Comparison of ENCODE assay signal across 8 cellular contexts in the genomic region with DNA sequence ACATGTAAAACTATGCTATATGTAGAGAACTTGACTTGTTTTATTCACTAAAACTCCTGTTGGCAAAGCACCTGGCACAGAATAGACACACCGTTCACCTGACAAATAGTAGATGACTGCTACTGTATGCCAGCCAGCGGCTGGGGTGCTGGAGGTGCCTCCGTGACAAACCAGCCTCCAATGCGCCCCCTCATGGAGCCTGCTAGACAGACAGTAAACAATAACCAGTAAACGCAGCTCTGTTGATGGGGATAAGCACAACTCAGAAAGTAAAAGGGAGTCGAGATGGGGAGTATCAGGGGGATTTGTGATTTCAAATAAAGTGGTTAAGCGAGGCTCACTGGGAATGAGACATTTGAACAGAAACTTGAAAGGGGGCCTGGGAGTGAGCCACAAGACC.
DNase-seq lines count a peak whose midpoint lies in the region; ATAC-seq, FAIRE-seq and TF ChIP-seq lines count a peak whose summit lies in the region.

No MANE protein-coding gene starts in this region.

- TF ChIP-seq POLR2A in H1 (IDR thresholded peaks at IDR 0.05; ENCODE audit: control extremely low read depth in 1 of 2, low read depth in 2 of 2, low read length in 2 of 2), result no peak

- no peak overlapping the region for H2AFZ ChIP-seq in H1 (ENCODE audit: low read length)

- no peak overlapping the region; the same call in 1 of the 2 replicates for H4K8ac ChIP-seq in H1 (ENCODE audit: extremely low read depth, insufficient read depth, low read length)

- H2AK5ac ChIP-seq in H1 (ENCODE audit: low read depth, low read length), result no peak overlapping the region

- no peak overlapping the region for H3K4me2 ChIP-seq in H1 (ENCODE audit: insufficient read depth in 1 of 2, low read depth in 2 of 2, low read length in 2 of 2)

- CTCF ChIA-PET in H1 (lab: Charles Lee; ENCODE audit: partially characterized antibody), result interaction anchor here (0.5 to 2.0 kb wide), 9 partner anchors 9 to 152 kb away, joined by 3 to 8 read pairs (median 3); no protein-coding TSS in a partner anchor

- 44% methylated on average over 7 of the region's 7 CpGs; no CpG with 5 or more reads in 1 of the 2 experiments for WGBS in H1 (ENCODE audit: extremely low coverage in 1 of 2, insufficient coverage in 1 of 2, insufficient read length in 1 of 2, insufficient replicate concordance in 2 of 2, low coverage in 1 of 2, low lambda C conversion rate in 2 of 2, missing lambda C conversion rate in 1 of 2), 2 experiments

- no peak overlapping the region for H2BK20ac ChIP-seq in H1 (ENCODE audit: low read length)

- no peaks in the 10 kb centered on the region; the same call in 1 of the 2 replicates for H3K23me2 ChIP-seq in H1 (ENCODE audit: low read depth, low read length)

- H2BK120ac ChIP-seq in H1 (replicated peaks; ENCODE audit: low read depth, low read length), result no peak overlapping the region

- no peaks in the 10 kb centered on the region for H3K9me3 Mint-ChIP-seq in activated T-cell treated with anti-CD3 and anti-CD28 coated beads, Interleukin-2, amount 50 U/mL, for 24 hours
- H3K9me3 Mint-ChIP-seq in activated T-cell treated with anti-CD3 and anti-CD28 coated beads, Interleukin-2, amount 50 U/mL, for 4 hours, result no peaks in the 10 kb centered on the region

- H3K4me3 Mint-ChIP-seq in activated T-cell treated with anti-CD3 and anti-CD28 coated beads, Interleukin-2, amount 50 U/mL, for 24 hours, result no peak overlapping the region
- H3K4me3 Mint-ChIP-seq in activated T-cell treated with anti-CD3 and anti-CD28 coated beads, Interleukin-2, amount 50 U/mL, for 4 hours, result no peak overlapping the region

- H3K36me3 Mint-ChIP-seq in activated T-cell treated with anti-CD3 and anti-CD28 coated beads, Interleukin-2, amount 50 U/mL, for 24 hours (ENCODE audit: low read depth), result peaks cover 9% of the 10 kb centered on the region
- peaks cover 4% of the 10 kb centered on the region for H3K36me3 Mint-ChIP-seq in activated T-cell treated with anti-CD3 and anti-CD28 coated beads, Interleukin-2, amount 50 U/mL, for 4 hours (ENCODE audit: insufficient read depth)

- no peak overlapping the region for H3K4ac ChIP-seq in H1 (replicated peaks; ENCODE audit: insufficient read length, low read depth, low read length)

- no peak overlapping the region for H3K56ac ChIP-seq in H1 (replicated peaks; ENCODE audit: insufficient read length, low read depth, low read length)

- POLR2A ChIA-PET in H1 (lab: Charles Lee; ENCODE audit: partially characterized antibody), result no interaction called here

- H3K9ac ChIP-seq in H1 (replicated peaks in 1 of 4; ENCODE audit: extremely low read depth in 1 of 4, low read depth in 3 of 4, low read length in 3 of 4), result no peak overlapping the region

- TF ChIP-seq RAD21 in H1 (IDR thresholded peaks at IDR 0.05 in 1 of 2, conservative IDR thresholded peaks at IDR 0.05 in 1 of 2; ENCODE audit: low read depth in 2 of 2, low read length in 2 of 2), result peak; percentile 61 to 68

- H3K36me3 ChIP-seq in H1 (ENCODE audit: control insufficient read depth in 2 of 4, insufficient read depth in 4 of 4, low read length in 3 of 4), result no peaks in the 10 kb centered on the region

- peaks cover 0 to 2% of the 10 kb centered on the region in 2 experiments for H4K20me1 ChIP-seq in H1 (replicated peaks in 1 of 2; ENCODE audit: control insufficient read depth in 1 of 2, insufficient read depth in 2 of 2, low read length in 2 of 2)

- H3K4me1 Mint-ChIP-seq in activated T-cell treated with anti-CD3 and anti-CD28 coated beads, Interleukin-2, amount 50 U/mL, for 24 hours (ENCODE audit: low read depth), result peaks cover 25% of the 10 kb centered on the region
- H3K4me1 Mint-ChIP-seq in activated T-cell treated with anti-CD3 and anti-CD28 coated beads, Interleukin-2, amount 50 U/mL, for 4 hours (ENCODE audit: low read depth), result peaks cover 19% of the 10 kb centered on the region

- no peak overlapping the region for H4K91ac ChIP-seq in H1 (replicated peaks; ENCODE audit: insufficient read length, low read length)

- no peak overlapping the region for H4K5ac ChIP-seq in H1 (ENCODE audit: insufficient read length, low read depth, low read length)

- no peaks in the 10 kb centered on the region for H3K9me3 ChIP-seq in H1 (ENCODE audit: insufficient read depth in 2 of 2, low read depth in 1 of 2, low read length in 1 of 2)

- no peak for FAIRE-seq in H1 (lab: Jason Lieb, UNC)

- H2BK5ac ChIP-seq in H1 (ENCODE audit: low read depth, low read length), result no peak overlapping the region

- no peak overlapping the region for H3K14ac ChIP-seq in H1 (ENCODE audit: insufficient read length)

- no peak overlapping the region for H3K18ac ChIP-seq in H1 (ENCODE audit: extremely low read depth, low read length)

- TF ChIP-seq CTCF in H1 (IDR thresholded peaks at IDR 0.05; ENCODE audit: control extremely low read depth in 1 of 3, insufficient read depth in 1 of 3, low read depth in 1 of 3, low read length in 3 of 3) (peak; percentile 64 to 69 (median 68)), omental fat pad (IDR thresholded peaks at IDR 0.05) (no peak)

- H3K79me1 ChIP-seq in H1 (ENCODE audit: low read depth, low read length), result no peaks in the 10 kb centered on the region

- H2BK12ac ChIP-seq in H1 (ENCODE audit: low read depth, low read length), result no peak overlapping the region

- no peaks in the 10 kb centered on the region for H3K27me3 Mint-ChIP-seq in activated T-cell treated with anti-CD3 and anti-CD28 coated beads, Interleukin-2, amount 50 U/mL, for 24 hours
- H3K27me3 Mint-ChIP-seq in activated T-cell treated with anti-CD3 and anti-CD28 coated beads, Interleukin-2, amount 50 U/mL, for 4 hours (ENCODE audit: low read depth), result no peaks in the 10 kb centered on the region

- H3K27ac Mint-ChIP-seq in activated T-cell treated with anti-CD3 and anti-CD28 coated beads, Interleukin-2, amount 50 U/mL, for 24 hours, result peak overlapping the region; percentile 20

- no peak overlapping the region for H3K23ac ChIP-seq in H1 (ENCODE audit: insufficient read length)

- no peak for ATAC-seq in omental fat pad (ENCODE audit: low FRiP score)
- ATAC-seq in activated T-cell treated with anti-CD3 and anti-CD28 coated beads, Interleukin-2, amount 50 U/mL, for 4 hours, result no peak

- no peak overlapping the region for H3K4me3 ChIP-seq in H1 (ENCODE audit: extremely low read depth in 1 of 4, insufficient read depth in 2 of 4, low read depth in 3 of 4, low read length in 4 of 4)

- no peaks in the 10 kb centered on the region for H3K4me1 ChIP-seq in H1 (replicated peaks in 1 of 4; ENCODE audit: control insufficient read depth in 3 of 4, insufficient read depth in 4 of 4, low read length in 3 of 4)

- TF ChIP-seq EP300 in H1 (IDR thresholded peaks at IDR 0.05; ENCODE audit: borderline replicate concordance in 1 of 2, low read depth in 2 of 2, low read length in 2 of 2), result no peak

- H3K27ac ChIP-seq in H1 (ENCODE audit: low read depth, low read length), result no peak overlapping the region

- H3K79me2 ChIP-seq in H1 (ENCODE audit: control insufficient read depth in 1 of 2, insufficient read depth in 2 of 2, low read length in 2 of 2), result no peaks in the 10 kb centered on the region

- DNase-seq in activated T-cell treated with anti-CD3 and anti-CD28 coated beads, Interleukin-2, amount 50 U/mL, for 24 hours, result peak; percentile 39
- no peak for DNase-seq in activated T-cell treated with anti-CD3 and anti-CD28 coated beads, Interleukin-2, amount 50 U/mL, for 48 hours
- peak; percentile 39 for DNase-seq in NCI-H510A treated with DMSO at 0.1 percent for 48 hours (lab: John Stamatoyannopoulos, UW)
- peak in 1 of 2 experiments; percentile 79 for DNase-seq in H1 (ENCODE audit: low read depth in 1 of 2, low spot score in 2 of 2)
- peak; percentile 42 for DNase-seq in stimulated activated CD8-positive, alpha-beta memory T cell treated with anti-CD3 and anti-CD28 coated beads, Interleukin-4, amount 100 ng/mL, for 48 hours
- no peak for DNase-seq in omental fat pad (ENCODE audit: low spot score)
- DNase-seq in activated T-cell treated with anti-CD3 and anti-CD28 coated beads, Interleukin-2, amount 50 U/mL, for 4 hours, result no peak
- DNase-seq in SHP77 treated with DMSO at 0.1 percent for 48 hours (lab: John Stamatoyannopoulos, UW), result no peak

- no peaks in the 10 kb centered on the region; a peak in 2 of 7 replicates for H3K27me3 ChIP-seq in H1 (replicated peaks in 1 of 4; ENCODE audit: control insufficient read depth in 3 of 4, extremely low read depth in 1 of 4, insufficient read depth in 3 of 4, low read length in 3 of 4)

- no peak overlapping the region for H2BK15ac ChIP-seq in H1 (ENCODE audit: low read length)

TF ChIP-seq in H1, 55 proteins besides CTCF, POLR2A, EP300 and RAD21 (continues in another document):
- TF ChIP-seq, protein P1, sequence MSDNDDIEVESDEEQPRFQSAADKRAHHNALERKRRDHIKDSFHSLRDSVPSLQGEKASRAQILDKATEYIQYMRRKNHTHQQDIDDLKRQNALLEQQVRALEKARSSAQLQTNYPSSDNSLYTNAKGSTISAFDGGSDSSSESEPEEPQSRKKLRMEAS (IDR thresholded peaks at IDR 0.05), result no peak
- TF ChIP-seq ASH2L (IDR thresholded peaks at IDR 0.05; ENCODE audit: low read length) (no peak), TAF1 (IDR thresholded peaks at IDR 0.05; ENCODE audit: low read depth, low read length) (no peak), CREB1 (IDR thresholded peaks at IDR 0.05) (no peak), KDM5A (IDR thresholded peaks at IDR 0.05; ENCODE audit: low read length) (no peak), HDAC6 (IDR thresholded peaks at IDR 0.05; ENCODE audit: low read depth, low read length) (no peak), JUN (IDR thresholded peaks at IDR 0.05; ENCODE audit: low read depth, low read length) (no peak), HDAC2 (IDR thresholded peaks at IDR 0.05; ENCODE audit: borderline replicate concordance in 1 of 2, low read depth in 2 of 2, low read length in 2 of 2) (no peak), CTBP2 (IDR thresholded peaks at IDR 0.05; ENCODE audit: borderline replicate concordance, insufficient read depth, insufficient read length, low read length) (no peak), TCF12 (IDR thresholded peaks at IDR 0.05; ENCODE audit: low read depth, low read length) (no peak), PHF8 (conservative IDR thresholded peaks at IDR 0.05; ENCODE audit: low read depth, low read length) (no peak), GABPA (IDR thresholded peaks at IDR 0.05; ENCODE audit: borderline replicate concordance, insufficient read depth, low read length) (no peak)
- TF ChIP-seq, protein P2, sequence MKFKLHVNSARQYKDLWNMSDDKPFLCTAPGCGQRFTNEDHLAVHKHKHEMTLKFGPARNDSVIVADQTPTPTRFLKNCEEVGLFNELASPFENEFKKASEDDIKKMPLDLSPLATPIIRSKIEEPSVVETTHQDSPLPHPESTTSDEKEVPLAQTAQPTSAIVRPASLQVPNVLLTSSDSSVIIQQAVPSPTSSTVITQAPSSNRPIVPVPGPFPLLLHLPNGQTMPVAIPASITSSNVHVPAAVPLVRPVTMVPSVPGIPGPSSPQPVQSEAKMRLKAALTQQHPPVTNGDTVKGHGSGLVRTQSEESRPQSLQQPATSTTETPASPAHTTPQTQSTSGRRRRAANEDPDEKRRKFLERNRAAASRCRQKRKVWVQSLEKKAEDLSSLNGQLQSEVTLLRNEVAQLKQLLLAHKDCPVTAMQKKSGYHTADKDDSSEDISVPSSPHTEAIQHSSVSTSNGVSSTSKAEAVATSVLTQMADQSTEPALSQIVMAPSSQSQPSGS (IDR thresholded peaks at IDR 0.05; ENCODE audit: low read length), result no peak

Comparison
In these comparisons a context has a peak if more than half of its experiments do, and no peak if none do; other contexts are left out.
1. DNase-seq: peak in activated T-cell treated with anti-CD3 and anti-CD28 coated beads, Interleukin-2, amount 50 U/mL, for 24 hours (single experiment), NCI-H510A treated with DMSO at 0.1 percent for 48 hours (single experiment) and stimulated activated CD8-positive, alpha-beta memory T cell treated with anti-CD3 and anti-CD28 coated beads, Interleukin-4, amount 100 ng/mL, for 48 hours (single experiment); none in activated T-cell treated with anti-CD3 and anti-CD28 coated beads, Interleukin-2, amount 50 U/mL, for 48 hours (0 of 2), omental fat pad (single experiment), activated T-cell treated with anti-CD3 and anti-CD28 coated beads, Interleukin-2, amount 50 U/mL, for 4 hours (single experiment) and SHP77 treated with DMSO at 0.1 percent for 48 hours (single experiment).
2. CTCF ChIP-seq: peak in H1 (3 of 3); none in omental fat pad (0 of 3).